Comparison of ENCODE assay signal across 8 cellular contexts in genomic region chr6:158559338-158559894, GRCh38. TPM values are rescaled to one million over a fixed set of nuclear protein-coding genes. Genes with fewer than 3 reads are reported as not detected.
A peak's percentile ranks its signal among the peaks of the same experiment; 100 is the strongest.
DNase-seq lines count a peak whose midpoint lies in the region; ATAC-seq and TF ChIP-seq lines count a peak whose summit lies in the region.

No MANE protein-coding gene starts in this region.

- no peak for TF ChIP-seq CTCF in astrocyte of the spinal cord (IDR thresholded peaks at IDR 0.05; ENCODE audit: low read depth, low read length)
- no peak for TF ChIP-seq CTCF in lower lobe of right lung (IDR thresholded peaks at IDR 0.05)
- no peak for TF ChIP-seq CTCF in type B pancreatic cell (conservative IDR thresholded peaks at IDR 0.05)

- no peaks in the 10 kb centered on the region for H3K36me3 ChIP-seq in lower lobe of right lung

- no peaks in the 10 kb centered on the region for H3K27me3 Mint-ChIP-seq in activated naive CD4-positive, alpha-beta T cell treated with anti-CD3 and anti-CD28 coated beads, Interleukin-2, amount 50 U/mL, for 24 hours
- H3K27me3 Mint-ChIP-seq in type B pancreatic cell = no peaks in the 10 kb centered on the region

- H3K9me3 ChIP-seq in lower lobe of right lung = no peaks in the 10 kb centered on the region

- in situ Hi-C loops in astrocyte of the spinal cord (cut with HindIII; ENCODE audit: low sequenced_read_pairs) = no loop called here

- no peaks in the 10 kb centered on the region for H3K9me3 Mint-ChIP-seq in activated naive CD4-positive, alpha-beta T cell treated with anti-CD3 and anti-CD28 coated beads, Interleukin-2, amount 50 U/mL, for 24 hours
- H3K9me3 Mint-ChIP-seq in type B pancreatic cell = no peaks in the 10 kb centered on the region

- intact Hi-C loops in lower lobe of right lung (cut with DNase I) = no loop called here

- H3K27ac Mint-ChIP-seq in activated naive CD4-positive, alpha-beta T cell treated with anti-CD3 and anti-CD28 coated beads, Interleukin-2, amount 50 U/mL, for 24 hours = peak overlapping the region; percentile 66
- peak overlapping the region; percentile 85 for H3K27ac Mint-ChIP-seq in type B pancreatic cell

- peak overlapping the region; percentile 73 for H3K4me3 Mint-ChIP-seq in activated naive CD4-positive, alpha-beta T cell treated with anti-CD3 and anti-CD28 coated beads, Interleukin-2, amount 50 U/mL, for 24 hours
- peak overlapping the region; percentile 83 for H3K4me3 Mint-ChIP-seq in type B pancreatic cell

- no peaks in the 10 kb centered on the region for H3K36me3 Mint-ChIP-seq in activated naive CD4-positive, alpha-beta T cell treated with anti-CD3 and anti-CD28 coated beads, Interleukin-2, amount 50 U/mL, for 24 hours
- no peaks in the 10 kb centered on the region for H3K36me3 Mint-ChIP-seq in type B pancreatic cell

- peak overlapping the region; percentile 96 for H3K27ac ChIP-seq in lower lobe of right lung

- no peaks in the 10 kb centered on the region for H3K27me3 ChIP-seq in lower lobe of right lung (ENCODE audit: low read depth)

- H3K4me1 ChIP-seq in lower lobe of right lung = peaks cover 40% of the 10 kb centered on the region

- DNase-seq in activated naive CD4-positive, alpha-beta T cell (lab: John Stamatoyannopoulos, UW) = no peak
- DNase-seq in astrocyte of the spinal cord (ENCODE audit: low read depth, low spot score) (no peak), lower lobe of right lung (no peak), type B pancreatic cell (ENCODE audit: extremely low spot score, unreplicated experiment) (no peak), OCI-M1 (lab: John Stamatoyannopoulos, UW) (no peak), cortex of kidney (lab: John Stamatoyannopoulos, UW) (no peak)

- H3K4me1 Mint-ChIP-seq in activated naive CD4-positive, alpha-beta T cell treated with anti-CD3 and anti-CD28 coated beads, Interleukin-2, amount 50 U/mL, for 24 hours = peaks cover 27% of the 10 kb centered on the region
- H3K4me1 Mint-ChIP-seq in type B pancreatic cell (ENCODE audit: unreplicated experiment) = peaks cover 42% of the 10 kb centered on the region

- no peak for ATAC-seq in lower lobe of right lung
- no peak for ATAC-seq in HG03439 (IDR thresholded peaks at IDR 0.05; ENCODE audit: unreplicated experiment)

- H3K4me3 ChIP-seq in astrocyte of the spinal cord (ENCODE audit: low read depth, low read length) = peak overlapping the region; percentile 47
- peak overlapping the region; percentile 90 for H3K4me3 ChIP-seq in lower lobe of right lung

RNA-seq across cellular contexts. Expression of gene TMEM181, which starts 0.5 kb away (rescaled TPM):
- total RNA-seq in lower lobe of right lung = 28.4 TPM
- 26.3 and 26.5 TPM in 2 replicates for total RNA-seq in type B pancreatic cell (ENCODE audit: low replicate concordance)
